Comparison of ENCODE assay signal across 1 cellular context in the genomic region with DNA sequence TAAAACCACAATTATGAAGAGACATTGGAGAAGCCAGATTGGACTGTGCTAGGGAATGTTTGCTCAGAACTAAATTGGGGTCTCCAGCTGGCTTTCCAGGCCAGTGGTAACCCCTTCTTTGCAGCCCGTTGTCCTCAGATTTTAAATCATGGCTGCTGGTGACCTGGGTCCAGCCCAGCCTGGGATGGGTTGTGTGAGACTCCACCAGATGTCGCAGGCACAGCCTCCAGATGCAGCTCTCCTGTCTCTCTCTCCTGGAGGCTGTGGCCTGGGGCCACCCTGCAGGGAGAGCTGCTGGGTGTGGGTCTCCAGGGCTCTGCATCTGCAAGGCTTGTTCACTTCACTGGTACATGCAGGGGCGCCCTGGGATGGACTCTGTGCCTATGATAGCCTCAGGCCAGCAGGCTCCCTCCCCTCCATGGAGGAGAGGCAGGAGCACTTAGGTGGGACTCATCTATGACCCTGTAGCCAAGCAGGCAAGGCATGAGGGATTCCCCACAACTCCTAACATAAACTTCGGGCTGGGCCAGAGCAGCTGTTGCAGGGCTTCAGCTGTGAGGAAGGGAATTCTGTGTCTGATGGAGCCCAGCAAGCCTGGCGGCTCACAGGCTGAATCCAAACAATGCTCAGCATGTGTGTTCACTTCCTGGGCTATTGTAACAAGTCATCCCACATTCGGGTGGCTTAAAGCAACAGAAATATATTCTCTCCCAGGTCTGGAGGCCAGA.
TF ChIP-seq lines count a peak whose summit lies in the region.

No MANE protein-coding gene starts in this region.

TF ChIP-seq in SK-N-SH, 30 proteins besides CTCF, POLR2A, EP300 and RAD21 (continued from another document):
- TF ChIP-seq, protein P1, sequence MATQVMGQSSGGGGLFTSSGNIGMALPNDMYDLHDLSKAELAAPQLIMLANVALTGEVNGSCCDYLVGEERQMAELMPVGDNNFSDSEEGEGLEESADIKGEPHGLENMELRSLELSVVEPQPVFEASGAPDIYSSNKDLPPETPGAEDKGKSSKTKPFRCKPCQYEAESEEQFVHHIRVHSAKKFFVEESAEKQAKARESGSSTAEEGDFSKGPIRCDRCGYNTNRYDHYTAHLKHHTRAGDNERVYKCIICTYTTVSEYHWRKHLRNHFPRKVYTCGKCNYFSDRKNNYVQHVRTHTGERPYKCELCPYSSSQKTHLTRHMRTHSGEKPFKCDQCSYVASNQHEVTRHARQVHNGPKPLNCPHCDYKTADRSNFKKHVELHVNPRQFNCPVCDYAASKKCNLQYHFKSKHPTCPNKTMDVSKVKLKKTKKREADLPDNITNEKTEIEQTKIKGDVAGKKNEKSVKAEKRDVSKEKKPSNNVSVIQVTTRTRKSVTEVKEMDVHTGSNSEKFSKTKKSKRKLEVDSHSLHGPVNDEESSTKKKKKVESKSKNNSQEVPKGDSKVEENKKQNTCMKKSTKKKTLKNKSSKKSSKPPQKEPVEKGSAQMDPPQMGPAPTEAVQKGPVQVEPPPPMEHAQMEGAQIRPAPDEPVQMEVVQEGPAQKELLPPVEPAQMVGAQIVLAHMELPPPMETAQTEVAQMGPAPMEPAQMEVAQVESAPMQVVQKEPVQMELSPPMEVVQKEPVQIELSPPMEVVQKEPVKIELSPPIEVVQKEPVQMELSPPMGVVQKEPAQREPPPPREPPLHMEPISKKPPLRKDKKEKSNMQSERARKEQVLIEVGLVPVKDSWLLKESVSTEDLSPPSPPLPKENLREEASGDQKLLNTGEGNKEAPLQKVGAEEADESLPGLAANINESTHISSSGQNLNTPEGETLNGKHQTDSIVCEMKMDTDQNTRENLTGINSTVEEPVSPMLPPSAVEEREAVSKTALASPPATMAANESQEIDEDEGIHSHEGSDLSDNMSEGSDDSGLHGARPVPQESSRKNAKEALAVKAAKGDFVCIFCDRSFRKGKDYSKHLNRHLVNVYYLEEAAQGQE (IDR thresholded peaks at IDR 0.05; ENCODE audit: low read depth, low read length) = no peak
- TF ChIP-seq, protein P2, sequence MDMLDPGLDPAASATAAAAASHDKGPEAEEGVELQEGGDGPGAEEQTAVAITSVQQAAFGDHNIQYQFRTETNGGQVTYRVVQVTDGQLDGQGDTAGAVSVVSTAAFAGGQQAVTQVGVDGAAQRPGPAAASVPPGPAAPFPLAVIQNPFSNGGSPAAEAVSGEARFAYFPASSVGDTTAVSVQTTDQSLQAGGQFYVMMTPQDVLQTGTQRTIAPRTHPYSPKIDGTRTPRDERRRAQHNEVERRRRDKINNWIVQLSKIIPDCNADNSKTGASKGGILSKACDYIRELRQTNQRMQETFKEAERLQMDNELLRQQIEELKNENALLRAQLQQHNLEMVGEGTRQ (IDR thresholded peaks at IDR 0.05; ENCODE audit: borderline replicate concordance, low read depth, low read length) = no peak
- TF ChIP-seq SMC3 (IDR thresholded peaks at IDR 0.05; ENCODE audit: low read depth, low read length) = no peak
- TF ChIP-seq, protein P3, sequence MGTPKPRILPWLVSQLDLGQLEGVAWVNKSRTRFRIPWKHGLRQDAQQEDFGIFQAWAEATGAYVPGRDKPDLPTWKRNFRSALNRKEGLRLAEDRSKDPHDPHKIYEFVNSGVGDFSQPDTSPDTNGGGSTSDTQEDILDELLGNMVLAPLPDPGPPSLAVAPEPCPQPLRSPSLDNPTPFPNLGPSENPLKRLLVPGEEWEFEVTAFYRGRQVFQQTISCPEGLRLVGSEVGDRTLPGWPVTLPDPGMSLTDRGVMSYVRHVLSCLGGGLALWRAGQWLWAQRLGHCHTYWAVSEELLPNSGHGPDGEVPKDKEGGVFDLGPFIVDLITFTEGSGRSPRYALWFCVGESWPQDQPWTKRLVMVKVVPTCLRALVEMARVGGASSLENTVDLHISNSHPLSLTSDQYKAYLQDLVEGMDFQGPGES (IDR thresholded peaks at IDR 0.05; ENCODE audit: low read depth, low read length) = no peak
- TF ChIP-seq GATA2 (CRISPR knock-in tag; IDR thresholded peaks at IDR 0.05) = no peak
- no peak for TF ChIP-seq RXRA (IDR thresholded peaks at IDR 0.05; ENCODE audit: borderline replicate concordance, low read depth)
- no peak for TF ChIP-seq NFIC (IDR thresholded peaks at IDR 0.05; ENCODE audit: borderline replicate concordance)
- TF ChIP-seq POLR2AphosphoS5 (IDR thresholded peaks at IDR 0.05; ENCODE audit: low read depth, low read length) = no peak
